ENCODE assay signal across 10 cellular contexts in the genomic region with DNA sequence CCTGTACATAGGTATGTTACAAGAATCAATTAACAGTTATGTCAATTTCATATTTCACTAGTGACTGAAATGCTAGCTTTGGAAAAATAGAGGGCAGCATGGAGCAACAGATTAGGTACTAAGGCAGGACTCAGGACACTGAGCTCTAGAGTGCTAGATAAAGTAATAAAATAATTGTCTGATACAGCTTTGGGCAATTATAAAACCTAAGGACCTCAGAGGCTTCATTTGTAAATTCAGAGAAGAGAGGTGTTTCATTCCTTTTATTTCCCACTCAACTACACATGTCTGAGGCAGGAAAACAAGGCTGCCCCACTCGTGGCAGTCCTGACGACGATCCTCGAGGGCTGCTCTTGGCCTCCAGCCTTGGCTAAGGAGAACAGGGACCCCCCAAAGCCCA.
DNase-seq lines count a peak whose midpoint lies in the region; ATAC-seq, FAIRE-seq and TF ChIP-seq lines count a peak whose summit lies in the region.
"Had no signal": no experiment of that assay in that cellular context is flagged by ENCODE, and none has a peak within 500 bp of the region (broad histone marks: within the 10 kb centered on the region; RNA-seq: fewer than 3 reads in every experiment).

No MANE protein-coding gene starts in this region.

- no peak for FAIRE-seq in keratinocyte (lab: Jason Lieb, UNC)

- H3K27ac ChIP-seq in DOHH2 (ENCODE audit: low read depth, low read length) (no peak overlapping the region), KMS-11 (no peak overlapping the region), keratinocyte (ENCODE audit: control insufficient read depth, insufficient read depth, low read length) (no peak overlapping the region), prostate gland (no peak overlapping the region)
- H3K27ac ChIP-seq: SJSA1 had no signal

- H3K27me3 ChIP-seq in DOHH2 (ENCODE audit: control insufficient read depth, low read length) (no peaks in the 10 kb centered on the region), KMS-11 (ENCODE audit: insufficient read depth, low read depth) (no peaks in the 10 kb centered on the region), keratinocyte (ENCODE audit: control insufficient read depth, extremely low read depth, insufficient read depth, low read length) (no peaks in the 10 kb centered on the region), prostate gland (replicated peaks; ENCODE audit: insufficient read depth) (no peaks in the 10 kb centered on the region)
- H3K27me3 ChIP-seq: SJSA1 had no signal

- dilution Hi-C loops in keratinocyte (cut with MboI; ENCODE audit: extremely low pct_ligation_motif_present, low sequenced_read_pairs), result no loop called here

- DNase-seq in keratinocyte (ENCODE audit: low read depth, low spot score), result no peak
- no peak for DNase-seq in activated gamma-delta T cell (lab: John Stamatoyannopoulos, UW)
- DNase-seq in activated naive CD4-positive, alpha-beta T cell treated with anti-CD3 and anti-CD28 coated beads, Interleukin-2, amount 50 U/mL, for 16 hours, result no peak
- DNase-seq in prostate gland (ENCODE audit: low spot score), result no peak
- DNase-seq: naive B cell had no signal

- 92% methylated on average over 4 of the region's 4 CpGs for WGBS in prostate gland

- no peak for ATAC-seq in GM21447 (IDR thresholded peaks at IDR 0.05; ENCODE audit: unreplicated experiment)

- intact Hi-C loops in prostate gland (cut with DNase I), result loop anchor here (5.0 kb wide), 1 partner anchor 206 kb away; no protein-coding TSS in a partner anchor

- 0 out of 2 replicates have a peak, but pooled peaks cover 2% of the 10 kb centered on the region for H3F3A ChIP-seq in DOHH2 (ENCODE audit: control insufficient read depth, insufficient read depth)

- H3K9me1 ChIP-seq in keratinocyte (ENCODE audit: control insufficient read depth, extremely low read depth, insufficient read depth, low read length), result no peaks in the 10 kb centered on the region

- H3K9ac ChIP-seq in KMS-11 (no peak overlapping the region), keratinocyte (ENCODE audit: control insufficient read depth, extremely low read depth, insufficient read depth, low read length) (no peak overlapping the region)

- H3K9me3 ChIP-seq in DOHH2 (ENCODE audit: control insufficient read depth, insufficient read depth, low read length) (no peaks in the 10 kb centered on the region), keratinocyte (ENCODE audit: control insufficient read depth, low read depth, low read length) (no peaks in the 10 kb centered on the region), prostate gland (no peaks in the 10 kb centered on the region)
- H3K9me3 ChIP-seq: SJSA1 had no signal

- H3K79me2 ChIP-seq in DOHH2 (ENCODE audit: control insufficient read depth, low read length) (no peaks in the 10 kb centered on the region), KMS-11 (ENCODE audit: insufficient read depth, low read depth) (no peaks in the 10 kb centered on the region), keratinocyte (ENCODE audit: control insufficient read depth, insufficient read depth, low read length) (no peaks in the 10 kb centered on the region)

- H3K9me2 ChIP-seq in DOHH2 (replicated peaks; ENCODE audit: control insufficient read depth, low read length), result no peaks in the 10 kb centered on the region

- H4K20me1 ChIP-seq in DOHH2 (ENCODE audit: control insufficient read depth, insufficient read depth, low read depth, low read length), result no peaks in the 10 kb centered on the region
- no peaks in the 10 kb centered on the region; the same call in 1 of the 2 replicates for H4K20me1 ChIP-seq in KMS-11 (ENCODE audit: insufficient read depth)
- H4K20me1 ChIP-seq in keratinocyte (ENCODE audit: control insufficient read depth, extremely low read depth, insufficient read depth, low read length), result no peaks in the 10 kb centered on the region

- H3K36me3 ChIP-seq in DOHH2 (ENCODE audit: control insufficient read depth, low read length) (no peaks in the 10 kb centered on the region), KMS-11 (ENCODE audit: insufficient read depth) (no peaks in the 10 kb centered on the region), keratinocyte (ENCODE audit: control insufficient read depth in 2 of 2, extremely low read depth in 1 of 2, insufficient read depth in 2 of 2, low read length in 2 of 2) (peaks cover 0 to 4% of the 10 kb centered on the region in 2 experiments), prostate gland (no peaks in the 10 kb centered on the region)

- TF ChIP-seq POLR2A in prostate gland (IDR thresholded peaks at IDR 0.05), result no peak

- no peak overlapping the region for H3K4me3 ChIP-seq in DOHH2 (ENCODE audit: low read length)
- no peak overlapping the region for H3K4me3 ChIP-seq in KMS-11 (IDR thresholded peaks at IDR 0.05; ENCODE audit: insufficient read depth, low read depth, low read length)
- no peak overlapping the region for H3K4me3 ChIP-seq in WI38 (ENCODE audit: low read depth, low read length)
- H3K4me3 ChIP-seq in keratinocyte (ENCODE audit: control insufficient read depth in 2 of 3, extremely low read depth in 1 of 3, insufficient read depth in 2 of 3, low read depth in 1 of 3, low read length in 3 of 3), result no peak overlapping the region
- H3K4me3 ChIP-seq in prostate gland, result no peak overlapping the region
- H3K4me3 ChIP-seq: SJSA1 had no signal

- H2AFZ ChIP-seq in KMS-11 (ENCODE audit: low read depth), result no peak overlapping the region
- H2AFZ ChIP-seq in keratinocyte (ENCODE audit: control insufficient read depth, low read length), result no peak overlapping the region

- H3K4me1 ChIP-seq in DOHH2 (ENCODE audit: control insufficient read depth, low read length), result no peaks in the 10 kb centered on the region
- H3K4me1 ChIP-seq in KMS-11 (ENCODE audit: low read depth, poor library complexity, severe bottlenecking), result no peaks in the 10 kb centered on the region
- no peaks in the 10 kb centered on the region for H3K4me1 ChIP-seq in keratinocyte (ENCODE audit: control insufficient read depth, extremely low read depth, insufficient read depth, low read length)
- no peaks in the 10 kb centered on the region for H3K4me1 ChIP-seq in prostate gland (replicated peaks)
- H3K4me1 ChIP-seq: SJSA1 had no signal

- H3K4me2 ChIP-seq in DOHH2 (ENCODE audit: low read length) (no peak overlapping the region), KMS-11 (no peak overlapping the region), keratinocyte (ENCODE audit: control insufficient read depth, extremely low read depth, insufficient read depth, low read depth, low read length) (no peak overlapping the region)

- TF ChIP-seq CTCF in DOHH2 (IDR thresholded peaks at IDR 0.05; ENCODE audit: low read depth, low read length, poor library complexity, severe bottlenecking) (peak; percentile 53), KMS-11 (conservative IDR thresholded peaks at IDR 0.05; ENCODE audit: low read depth, low read length) (peak; percentile 69), WI38 (IDR thresholded peaks at IDR 0.05; ENCODE audit: low read depth, low read length) (peak; percentile 27; the same call in 1 of the 2 replicates), keratinocyte (optimal IDR thresholded peaks at IDR 0.05 in 1 of 3, IDR thresholded peaks at IDR 0.05 in 1 of 3, conservative IDR thresholded peaks at IDR 0.05 in 1 of 3; ENCODE audit: extremely low read depth in 1 of 3, insufficient read depth in 2 of 3, low read length in 3 of 3) (peak in 2 of 3 experiments; percentile 37), prostate gland (IDR thresholded peaks at IDR 0.05) (peak in 2 of 4 experiments; percentile 38 to 39)
